Comparison of ENCODE assay signal across 1 cellular context in the genomic region with DNA sequence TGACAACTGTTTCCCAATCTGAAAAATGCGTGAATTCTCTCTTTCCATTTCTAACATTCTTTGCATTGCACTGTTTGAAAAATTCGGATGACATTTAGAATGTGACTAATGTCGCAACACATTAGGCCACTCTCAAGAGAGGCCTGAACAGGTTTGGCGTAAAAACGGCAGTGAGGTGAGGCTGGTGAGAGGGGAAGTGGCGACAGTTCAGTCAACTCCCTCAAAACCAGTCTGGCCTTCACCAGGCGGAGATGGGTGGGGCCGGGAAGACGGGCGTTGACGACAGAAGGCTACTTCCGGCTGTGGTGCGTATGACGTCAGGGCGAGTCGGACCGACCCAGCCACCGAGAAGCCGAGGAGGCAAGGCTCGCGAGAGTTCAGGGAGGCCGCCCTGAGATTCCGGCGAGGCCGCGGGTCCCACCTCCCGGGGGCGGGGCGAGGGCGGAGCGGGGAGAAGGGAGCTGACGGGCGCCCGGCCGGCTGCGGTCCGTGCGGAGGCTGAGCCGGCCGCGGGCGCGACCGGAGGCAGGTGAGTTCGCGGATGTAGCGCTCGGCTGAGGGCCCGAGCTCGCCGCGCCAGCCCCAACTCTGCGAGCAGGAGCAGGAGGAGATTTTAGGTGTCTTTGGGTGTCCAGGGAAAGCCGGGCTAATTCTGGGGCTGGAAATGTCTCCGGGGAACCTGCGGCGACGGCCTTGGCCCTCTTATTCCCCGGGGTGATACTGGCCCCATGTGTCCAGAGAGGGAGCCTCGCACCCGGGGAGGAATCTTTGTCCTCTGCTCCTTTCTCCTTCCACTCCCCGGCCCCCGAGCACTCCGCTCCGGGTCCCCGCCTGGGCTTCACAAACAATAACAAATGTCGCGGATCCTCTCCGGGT.
TF ChIP-seq lines count a peak whose summit lies in the region.

A gene (plus strand): TSS at position 483 of the 876 bp plus-strand sequence. CDS start 53,435 bp downstream, outside the sequence.

TF ChIP-seq in HepG2, 621 proteins besides CTCF, POLR2A, EP300 and RAD21 (continued from another document and continues in another):
- TF ChIP-seq, protein P1, sequence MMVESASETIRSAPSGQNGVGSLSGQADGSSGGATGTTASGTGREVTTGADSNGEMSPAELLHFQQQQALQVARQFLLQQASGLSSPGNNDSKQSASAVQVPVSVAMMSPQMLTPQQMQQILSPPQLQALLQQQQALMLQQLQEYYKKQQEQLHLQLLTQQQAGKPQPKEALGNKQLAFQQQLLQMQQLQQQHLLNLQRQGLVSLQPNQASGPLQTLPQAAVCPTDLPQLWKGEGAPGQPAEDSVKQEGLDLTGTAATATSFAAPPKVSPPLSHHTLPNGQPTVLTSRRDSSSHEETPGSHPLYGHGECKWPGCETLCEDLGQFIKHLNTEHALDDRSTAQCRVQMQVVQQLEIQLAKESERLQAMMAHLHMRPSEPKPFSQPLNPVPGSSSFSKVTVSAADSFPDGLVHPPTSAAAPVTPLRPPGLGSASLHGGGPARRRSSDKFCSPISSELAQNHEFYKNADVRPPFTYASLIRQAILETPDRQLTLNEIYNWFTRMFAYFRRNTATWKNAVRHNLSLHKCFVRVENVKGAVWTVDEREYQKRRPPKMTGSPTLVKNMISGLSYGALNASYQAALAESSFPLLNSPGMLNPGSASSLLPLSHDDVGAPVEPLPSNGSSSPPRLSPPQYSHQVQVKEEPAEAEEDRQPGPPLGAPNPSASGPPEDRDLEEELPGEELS (CRISPR knock-in tag; IDR thresholded peaks at IDR 0.05) = peak; percentile 24
- TF ChIP-seq HES4 (CRISPR knock-in tag; IDR thresholded peaks at IDR 0.05; ENCODE audit: borderline replicate concordance) (peak; percentile 70), ATF1 (CRISPR knock-in tag; IDR thresholded peaks at IDR 0.05) (peak; percentile 94), NFE2 (CRISPR knock-in tag; IDR thresholded peaks at IDR 0.05) (no peak), SP5 (CRISPR knock-in tag; IDR thresholded peaks at IDR 0.05; ENCODE audit: borderline replicate concordance, low read depth) (peak; percentile 56; the same call in 1 of the 2 replicates), CBX5 (CRISPR knock-in tag; IDR thresholded peaks at IDR 0.05; ENCODE audit: borderline replicate concordance) (peak; percentile 66; the same call in 1 of the 2 replicates), AKAP8 (CRISPR knock-in tag; IDR thresholded peaks at IDR 0.05) (0 out of 2 replicates have a peak, but pooled peaks have one; percentile 53), SRSF4 (IDR thresholded peaks at IDR 0.05; ENCODE audit: low read depth, low read length, poor library complexity, severe bottlenecking) (no peak), ZNF781 (CRISPR knock-in tag; IDR thresholded peaks at IDR 0.05; ENCODE audit: borderline replicate concordance, not compliant biosample characterization) (no peak), ETV5 (CRISPR knock-in tag; IDR thresholded peaks at IDR 0.05; ENCODE audit: borderline replicate concordance) (peak; percentile 63), ZBTB21 (CRISPR knock-in tag; IDR thresholded peaks at IDR 0.05) (peak; percentile 100), SNRNP70 (IDR thresholded peaks at IDR 0.05; ENCODE audit: low read depth, low read length) (no peak), ZSCAN20 (CRISPR knock-in tag; IDR thresholded peaks at IDR 0.05; ENCODE audit: borderline replicate concordance) (no peak; the same call in 1 of the 2 replicates), ZMYM4 (CRISPR knock-in tag; IDR thresholded peaks at IDR 0.05) (peak; percentile 100), ZNF878 (CRISPR knock-in tag; IDR thresholded peaks at IDR 0.05) (0 out of 2 replicates have a peak, but pooled peaks have one; percentile 40), XBP1 (CRISPR knock-in tag; IDR thresholded peaks at IDR 0.05) (no peak), SIX1 (CRISPR knock-in tag; IDR thresholded peaks at IDR 0.05; ENCODE audit: borderline replicate concordance) (no peak), TBL1XR1 (IDR thresholded peaks at IDR 0.05; ENCODE audit: borderline replicate concordance, low read length, partially characterized antibody) (no peak), CEBPG (CRISPR knock-in tag; IDR thresholded peaks at IDR 0.05) (peak; percentile 63; the same call in 1 of the 2 replicates), MED8 (CRISPR knock-in tag; IDR thresholded peaks at IDR 0.05; ENCODE audit: insufficient replicate concordance) (no peak), ARNT (IDR thresholded peaks at IDR 0.05) (no peak), RXRA (CRISPR knock-in tag; IDR thresholded peaks at IDR 0.05) (peak; percentile 38; the same call in 1 of the 2 replicates), AHR (CRISPR knock-in tag; IDR thresholded peaks at IDR 0.05) (0 out of 2 replicates have a peak, but pooled peaks have one; percentile 59), SP1 (IDR thresholded peaks at IDR 0.05) (no peak), SP1 (CRISPR knock-in tag; IDR thresholded peaks at IDR 0.05) (peak; percentile 90), ZNF30 (CRISPR knock-in tag; IDR thresholded peaks at IDR 0.05) (no peak), IKZF4 (CRISPR knock-in tag; IDR thresholded peaks at IDR 0.05; ENCODE audit: borderline replicate concordance, low read depth, not compliant biosample characterization) (no peak), ZNF432 (CRISPR knock-in tag; IDR thresholded peaks at IDR 0.05; ENCODE audit: borderline replicate concordance) (0 out of 2 replicates have a peak, but pooled peaks have one; percentile 61), ZNF556 (CRISPR knock-in tag; IDR thresholded peaks at IDR 0.05; ENCODE audit: borderline replicate concordance) (peak; percentile 86), EHMT2 (IDR thresholded peaks at IDR 0.05; ENCODE audit: borderline replicate concordance, low read depth, low read length) (peak; percentile 87), ZNF562 (CRISPR knock-in tag; IDR thresholded peaks at IDR 0.05; ENCODE audit: borderline replicate concordance) (no peak)
- TF ChIP-seq, protein P2, sequence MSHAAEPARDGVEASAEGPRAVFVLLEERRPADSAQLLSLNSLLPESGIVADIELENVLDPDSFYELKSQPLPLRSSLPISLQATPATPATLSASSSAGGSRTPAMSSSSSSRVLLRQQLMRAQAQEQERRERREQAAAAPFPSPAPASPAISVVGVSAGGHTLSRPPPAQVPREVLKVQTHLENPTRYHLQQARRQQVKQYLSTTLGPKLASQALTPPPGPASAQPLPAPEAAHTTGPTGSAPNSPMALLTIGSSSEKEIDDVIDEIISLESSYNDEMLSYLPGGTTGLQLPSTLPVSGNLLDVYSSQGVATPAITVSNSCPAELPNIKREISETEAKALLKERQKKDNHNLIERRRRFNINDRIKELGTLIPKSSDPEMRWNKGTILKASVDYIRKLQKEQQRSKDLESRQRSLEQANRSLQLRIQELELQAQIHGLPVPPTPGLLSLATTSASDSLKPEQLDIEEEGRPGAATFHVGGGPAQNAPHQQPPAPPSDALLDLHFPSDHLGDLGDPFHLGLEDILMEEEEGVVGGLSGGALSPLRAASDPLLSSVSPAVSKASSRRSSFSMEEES (CRISPR knock-in tag; IDR thresholded peaks at IDR 0.05) = peak; percentile 14; the same call in 1 of the 2 replicates
- TF ChIP-seq, protein P3, sequence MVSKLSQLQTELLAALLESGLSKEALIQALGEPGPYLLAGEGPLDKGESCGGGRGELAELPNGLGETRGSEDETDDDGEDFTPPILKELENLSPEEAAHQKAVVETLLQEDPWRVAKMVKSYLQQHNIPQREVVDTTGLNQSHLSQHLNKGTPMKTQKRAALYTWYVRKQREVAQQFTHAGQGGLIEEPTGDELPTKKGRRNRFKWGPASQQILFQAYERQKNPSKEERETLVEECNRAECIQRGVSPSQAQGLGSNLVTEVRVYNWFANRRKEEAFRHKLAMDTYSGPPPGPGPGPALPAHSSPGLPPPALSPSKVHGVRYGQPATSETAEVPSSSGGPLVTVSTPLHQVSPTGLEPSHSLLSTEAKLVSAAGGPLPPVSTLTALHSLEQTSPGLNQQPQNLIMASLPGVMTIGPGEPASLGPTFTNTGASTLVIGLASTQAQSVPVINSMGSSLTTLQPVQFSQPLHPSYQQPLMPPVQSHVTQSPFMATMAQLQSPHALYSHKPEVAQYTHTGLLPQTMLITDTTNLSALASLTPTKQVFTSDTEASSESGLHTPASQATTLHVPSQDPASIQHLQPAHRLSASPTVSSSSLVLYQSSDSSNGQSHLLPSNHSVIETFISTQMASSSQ (IDR thresholded peaks at IDR 0.05; ENCODE audit: low read depth) = no peak
- TF ChIP-seq, protein P3 (CRISPR knock-in tag; IDR thresholded peaks at IDR 0.05; ENCODE audit: borderline replicate concordance) = peak; percentile 25; the same call in 1 of the 2 replicates
- TF ChIP-seq, protein P4, sequence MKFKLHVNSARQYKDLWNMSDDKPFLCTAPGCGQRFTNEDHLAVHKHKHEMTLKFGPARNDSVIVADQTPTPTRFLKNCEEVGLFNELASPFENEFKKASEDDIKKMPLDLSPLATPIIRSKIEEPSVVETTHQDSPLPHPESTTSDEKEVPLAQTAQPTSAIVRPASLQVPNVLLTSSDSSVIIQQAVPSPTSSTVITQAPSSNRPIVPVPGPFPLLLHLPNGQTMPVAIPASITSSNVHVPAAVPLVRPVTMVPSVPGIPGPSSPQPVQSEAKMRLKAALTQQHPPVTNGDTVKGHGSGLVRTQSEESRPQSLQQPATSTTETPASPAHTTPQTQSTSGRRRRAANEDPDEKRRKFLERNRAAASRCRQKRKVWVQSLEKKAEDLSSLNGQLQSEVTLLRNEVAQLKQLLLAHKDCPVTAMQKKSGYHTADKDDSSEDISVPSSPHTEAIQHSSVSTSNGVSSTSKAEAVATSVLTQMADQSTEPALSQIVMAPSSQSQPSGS (CRISPR knock-in tag; IDR thresholded peaks at IDR 0.05) = peak; percentile 94
- TF ChIP-seq, protein P5, sequence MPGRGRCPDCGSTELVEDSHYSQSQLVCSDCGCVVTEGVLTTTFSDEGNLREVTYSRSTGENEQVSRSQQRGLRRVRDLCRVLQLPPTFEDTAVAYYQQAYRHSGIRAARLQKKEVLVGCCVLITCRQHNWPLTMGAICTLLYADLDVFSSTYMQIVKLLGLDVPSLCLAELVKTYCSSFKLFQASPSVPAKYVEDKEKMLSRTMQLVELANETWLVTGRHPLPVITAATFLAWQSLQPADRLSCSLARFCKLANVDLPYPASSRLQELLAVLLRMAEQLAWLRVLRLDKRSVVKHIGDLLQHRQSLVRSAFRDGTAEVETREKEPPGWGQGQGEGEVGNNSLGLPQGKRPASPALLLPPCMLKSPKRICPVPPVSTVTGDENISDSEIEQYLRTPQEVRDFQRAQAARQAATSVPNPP (CRISPR knock-in tag; IDR thresholded peaks at IDR 0.05) = 0 out of 2 replicates have a peak, but pooled peaks have one; percentile 41
- TF ChIP-seq, protein P6, sequence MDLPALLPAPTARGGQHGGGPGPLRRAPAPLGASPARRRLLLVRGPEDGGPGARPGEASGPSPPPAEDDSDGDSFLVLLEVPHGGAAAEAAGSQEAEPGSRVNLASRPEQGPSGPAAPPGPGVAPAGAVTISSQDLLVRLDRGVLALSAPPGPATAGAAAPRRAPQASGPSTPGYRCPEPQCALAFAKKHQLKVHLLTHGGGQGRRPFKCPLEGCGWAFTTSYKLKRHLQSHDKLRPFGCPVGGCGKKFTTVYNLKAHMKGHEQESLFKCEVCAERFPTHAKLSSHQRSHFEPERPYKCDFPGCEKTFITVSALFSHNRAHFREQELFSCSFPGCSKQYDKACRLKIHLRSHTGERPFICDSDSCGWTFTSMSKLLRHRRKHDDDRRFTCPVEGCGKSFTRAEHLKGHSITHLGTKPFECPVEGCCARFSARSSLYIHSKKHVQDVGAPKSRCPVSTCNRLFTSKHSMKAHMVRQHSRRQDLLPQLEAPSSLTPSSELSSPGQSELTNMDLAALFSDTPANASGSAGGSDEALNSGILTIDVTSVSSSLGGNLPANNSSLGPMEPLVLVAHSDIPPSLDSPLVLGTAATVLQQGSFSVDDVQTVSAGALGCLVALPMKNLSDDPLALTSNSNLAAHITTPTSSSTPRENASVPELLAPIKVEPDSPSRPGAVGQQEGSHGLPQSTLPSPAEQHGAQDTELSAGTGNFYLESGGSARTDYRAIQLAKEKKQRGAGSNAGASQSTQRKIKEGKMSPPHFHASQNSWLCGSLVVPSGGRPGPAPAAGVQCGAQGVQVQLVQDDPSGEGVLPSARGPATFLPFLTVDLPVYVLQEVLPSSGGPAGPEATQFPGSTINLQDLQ (CRISPR knock-in tag; IDR thresholded peaks at IDR 0.05) = no peak; the same call in 1 of the 2 replicates
- TF ChIP-seq, protein P7, sequence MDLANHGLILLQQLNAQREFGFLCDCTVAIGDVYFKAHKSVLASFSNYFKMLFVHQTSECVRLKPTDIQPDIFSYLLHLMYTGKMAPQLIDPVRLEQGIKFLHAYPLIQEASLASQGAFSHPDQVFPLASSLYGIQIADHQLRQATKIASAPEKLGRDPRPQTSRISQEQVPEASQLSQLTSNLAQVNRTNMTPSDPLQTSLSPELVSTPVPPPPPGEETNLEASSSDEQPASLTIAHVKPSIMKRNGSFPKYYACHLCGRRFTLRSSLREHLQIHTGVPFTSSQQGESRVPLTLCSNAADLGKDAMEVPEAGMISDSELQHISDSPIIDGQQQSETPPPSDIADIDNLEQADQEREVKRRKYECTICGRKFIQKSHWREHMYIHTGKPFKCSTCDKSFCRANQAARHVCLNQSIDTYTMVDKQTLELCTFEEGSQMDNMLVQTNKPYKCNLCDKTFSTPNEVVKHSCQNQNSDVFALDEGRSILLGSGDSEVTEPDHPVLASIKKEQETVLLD (CRISPR knock-in tag; IDR thresholded peaks at IDR 0.05; ENCODE audit: low read depth) = 0 out of 2 replicates have a peak, but pooled peaks have one; percentile 53
- TF ChIP-seq, protein P8, sequence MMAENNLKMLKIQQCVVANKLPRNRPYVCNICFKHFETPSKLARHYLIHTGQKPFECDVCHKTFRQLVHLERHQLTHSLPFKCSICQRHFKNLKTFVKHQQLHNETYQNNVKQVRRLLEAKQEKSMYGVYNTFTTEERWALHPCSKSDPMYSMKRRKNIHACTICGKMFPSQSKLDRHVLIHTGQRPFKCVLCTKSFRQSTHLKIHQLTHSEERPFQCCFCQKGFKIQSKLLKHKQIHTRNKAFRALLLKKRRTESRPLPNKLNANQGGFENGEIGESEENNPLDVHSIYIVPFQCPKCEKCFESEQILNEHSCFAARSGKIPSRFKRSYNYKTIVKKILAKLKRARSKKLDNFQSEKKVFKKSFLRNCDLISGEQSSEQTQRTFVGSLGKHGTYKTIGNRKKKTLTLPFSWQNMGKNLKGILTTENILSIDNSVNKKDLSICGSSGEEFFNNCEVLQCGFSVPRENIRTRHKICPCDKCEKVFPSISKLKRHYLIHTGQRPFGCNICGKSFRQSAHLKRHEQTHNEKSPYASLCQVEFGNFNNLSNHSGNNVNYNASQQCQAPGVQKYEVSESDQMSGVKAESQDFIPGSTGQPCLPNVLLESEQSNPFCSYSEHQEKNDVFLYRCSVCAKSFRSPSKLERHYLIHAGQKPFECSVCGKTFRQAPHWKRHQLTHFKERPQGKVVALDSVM (CRISPR knock-in tag; IDR thresholded peaks at IDR 0.05) = peak; percentile 86
